26 cellular contexts compared by ENCODE assay signal in the genomic region with DNA sequence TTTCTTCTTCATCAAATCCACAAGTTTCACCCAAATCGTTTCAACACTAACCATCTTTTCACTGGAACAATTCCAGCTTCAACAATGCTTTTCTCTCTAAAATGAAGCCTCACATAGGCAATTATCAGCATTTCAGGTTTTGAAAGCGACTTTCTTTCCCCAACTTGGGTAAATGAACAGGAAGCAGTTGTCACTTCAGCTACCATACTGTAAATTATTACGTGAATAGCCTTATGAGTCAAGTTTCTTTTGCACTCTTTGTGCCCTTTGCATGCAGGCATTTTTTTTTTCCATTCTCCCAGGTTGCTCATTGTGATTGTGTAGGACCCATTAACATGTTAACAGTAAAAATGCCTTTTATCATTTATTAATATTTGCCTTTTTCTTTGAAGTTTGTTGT.
DNase-seq lines count a peak whose midpoint lies in the region; ATAC-seq, FAIRE-seq and TF ChIP-seq lines count a peak whose summit lies in the region.
"Had no signal": no experiment of that assay in that cellular context is flagged by ENCODE, and none has a peak within 500 bp of the region (broad histone marks: within the 10 kb centered on the region; RNA-seq: fewer than 3 reads in every experiment).

No MANE protein-coding gene starts in this region.

- H3K27me3 ChIP-seq in adrenal gland, result no peaks in the 10 kb centered on the region
- H3K27me3 ChIP-seq: BLaER1, tibial nerve had no signal

- peak; percentile 15 for FAIRE-seq in H54 (lab: Jason Lieb, UNC)
- FAIRE-seq: colon, GM18507, H1, HepG2, small intestine, TTC549 had no signal

- DNase-seq in H54 (ENCODE audit: insufficient read length, low spot score) (no peak), MV-4-11 (lab: John Stamatoyannopoulos, UW) (peak; percentile 92), iris pigment epithelial cell (ENCODE audit: low read depth) (peak; percentile 57), adrenal gland (no peak), T-helper 2 cell (no peak)
- DNase-seq: activated CD4-positive, alpha-beta T cell treated with anti-CD3 and anti-CD28 coated beads for 36 hours; Calu3; endodermal cell; left ventricle myocardium superior; mucosa of descending colon; NCI-H748 treated with DMSO at 0.1 percent for 48 hours; psoas muscle; Right ventricle myocardium superior; small intestine; stimulated activated CD4-positive, alpha-beta T cell treated with anti-CD3 and anti-CD28 coated beads, Interleukin-4, amount 100 ng/mL, for 1 hour; stimulated activated naive CD8-positive, alpha-beta T cell treated with anti-CD3 and anti-CD28 coated beads, Interleukin-15, Interleukin-2, amounts not matched to agents 100 U/mL and 50 U/mL, for 24 hours had no signal

- no peak overlapping the region for H3K4me3 ChIP-seq in adrenal gland
- H3K4me3 ChIP-seq: BLaER1, mucosa of descending colon, neural progenitor cell, psoas muscle, tibial nerve had no signal

- no peak for TF ChIP-seq CTCF in adrenal gland (IDR thresholded peaks at IDR 0.05)

- ATAC-seq in GM21825 (IDR thresholded peaks at IDR 0.05; ENCODE audit: unreplicated experiment) (no peak), GM19324 (IDR thresholded peaks at IDR 0.05; ENCODE audit: low FRiP score, unreplicated experiment) (no peak)
- ATAC-seq: activated CD4-positive, alpha-beta T cell treated with anti-CD3 and anti-CD28 coated beads for 36 hours; HepG2; left ventricle myocardium superior; mucosa of descending colon; psoas muscle; stimulated activated naive CD8-positive, alpha-beta T cell treated with anti-CD3 and anti-CD28 coated beads, Interleukin-15, Interleukin-2, amounts not matched to agents 100 U/mL and 50 U/mL, for 24 hours had no signal

- WGBS in adrenal gland, 4 donors, result 27 to 62% (median 54%) methylated on average over 3 of the region's 3 CpGs

- intact Hi-C loops in adrenal gland (cut with DNase I), result no loop called here

- H3K27ac ChIP-seq in adrenal gland, result no peak overlapping the region
- H3K27ac ChIP-seq: BLaER1, neural progenitor cell, psoas muscle, tibial nerve had no signal

- H3K4me1 ChIP-seq in adrenal gland (replicated peaks in 1 of 2), result peaks cover 0 to 24% of the 10 kb centered on the region in 2 donors
- H3K4me1 ChIP-seq: BLaER1, neural progenitor cell, psoas muscle, tibial nerve had no signal

- no peaks in the 10 kb centered on the region for H3K36me3 ChIP-seq in adrenal gland (replicated peaks in 1 of 2)
- H3K36me3 ChIP-seq: BLaER1, neural progenitor cell, tibial nerve had no signal

- TF ChIP-seq POLR2A in H54 (IDR thresholded peaks at IDR 0.05; ENCODE audit: low read depth, low read length), result no peak
- TF ChIP-seq POLR2A in adrenal gland (IDR thresholded peaks at IDR 0.05), result no peak

- H3K9me3 ChIP-seq in adrenal gland (replicated peaks in 1 of 3), result no peaks in the 10 kb centered on the region
- H3K9me3 ChIP-seq: BLaER1, mucosa of descending colon, psoas muscle, tibial nerve had no signal

Comparison
In these comparisons a context has a peak if more than half of its experiments do, and no peak if none do; other contexts are left out.
1. DNase-seq: peak in MV-4-11 (single experiment) and iris pigment epithelial cell (single experiment); none in H54 (single experiment), adrenal gland (0 of 7) and T-helper 2 cell (0 of 5).